9 cellular contexts compared by ENCODE assay signal in the genomic region with DNA sequence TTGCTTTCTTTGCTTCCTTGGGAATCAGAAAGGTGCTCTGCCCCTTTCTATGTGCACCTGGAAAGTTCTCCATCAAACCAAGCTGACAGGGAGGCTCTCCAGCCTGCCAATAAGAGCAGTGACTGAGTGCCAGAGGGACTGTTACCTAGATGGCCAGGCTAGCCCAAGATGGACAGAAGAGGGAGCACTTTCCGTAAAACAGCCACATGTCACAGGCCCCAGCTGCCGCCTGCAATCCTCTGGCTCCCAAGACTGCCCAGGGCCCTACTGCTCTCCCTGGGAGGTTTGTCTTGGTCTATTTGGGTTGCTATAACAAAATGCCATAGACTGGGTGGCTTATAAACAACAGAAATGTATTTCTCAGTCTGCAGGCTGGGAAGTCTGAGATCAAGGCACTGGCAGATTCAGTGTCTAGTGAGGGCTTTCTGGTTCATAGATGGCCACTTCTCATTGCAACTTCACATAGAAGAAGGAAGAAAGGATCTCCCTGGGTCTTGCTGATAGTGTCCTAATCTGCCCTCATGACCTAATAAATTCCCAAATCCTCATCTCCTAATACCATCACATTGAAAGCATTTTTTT.
DNase-seq lines count a peak whose midpoint lies in the region; ATAC-seq and TF ChIP-seq lines count a peak whose summit lies in the region.
"Had no signal": no experiment of that assay in that cellular context is flagged by ENCODE, and none has a peak within 500 bp of the region (broad histone marks: within the 10 kb centered on the region; RNA-seq: fewer than 3 reads in every experiment).

No MANE protein-coding gene starts in this region.

- no peaks in the 10 kb centered on the region for H3K9me3 ChIP-seq in BE2C
- H3K9me3 ChIP-seq: HAP-1 had no signal

- peak; percentile 50 for DNase-seq in BE2C
- peak; percentile 80 for DNase-seq in HuH-7.5 (ENCODE audit: low spot score)
- DNase-seq in amniotic epithelial cell (ENCODE audit: low read depth), result peak; percentile 21
- DNase-seq in iPS-NIHi7 (ENCODE audit: extremely low spot score), result peak; percentile 92
- peak; percentile 55 for DNase-seq in ureter (ENCODE audit: low spot score)
- DNase-seq in coronary artery (ENCODE audit: low spot score), result no peak
- DNase-seq in stimulated activated CD4-positive, alpha-beta T cell treated with anti-CD3 and anti-CD28 coated beads, Interleukin-12 subunit alpha, Interleukin-12 subunit beta, amount 100 ng/mL, for 4 hours, result no peak

- H3K4me3 ChIP-seq in BE2C (ENCODE audit: low read depth, low read length) (no peak overlapping the region), coronary artery (no peak overlapping the region)
- H3K4me3 ChIP-seq: HAP-1 had no signal

- no peaks in the 10 kb centered on the region for H3K27me3 ChIP-seq in BE2C

- no peak overlapping the region for H3K27ac ChIP-seq in coronary artery

- no peaks in the 10 kb centered on the region for H3K36me3 ChIP-seq in BE2C
- H3K36me3 ChIP-seq: HAP-1 had no signal

- H3K4me1 ChIP-seq in BE2C, result peaks cover 4% of the 10 kb centered on the region; the same call in 1 of the 2 replicates
- H3K4me1 ChIP-seq: HAP-1 had no signal

- ATAC-seq in GM21737 (IDR thresholded peaks at IDR 0.05; ENCODE audit: unreplicated experiment), result no peak

- TF ChIP-seq CTCF in BE2C (IDR thresholded peaks at IDR 0.05; ENCODE audit: low read depth, low read length) (peak; percentile 60), coronary artery (IDR thresholded peaks at IDR 0.05) (no peak)

Comparison
In these comparisons a context has a peak if more than half of its experiments do, and no peak if none do; other contexts are left out.
1. DNase-seq: peak in BE2C (single experiment), HuH-7.5 (single experiment), amniotic epithelial cell (single experiment), iPS-NIHi7 (single experiment) and ureter (single experiment); none in coronary artery (single experiment) and stimulated activated CD4-positive, alpha-beta T cell treated with anti-CD3 and anti-CD28 coated beads, Interleukin-12 subunit alpha, Interleukin-12 subunit beta, amount 100 ng/mL, for 4 hours (single experiment).